1 cellular context compared by ENCODE assay signal in the genomic region with DNA sequence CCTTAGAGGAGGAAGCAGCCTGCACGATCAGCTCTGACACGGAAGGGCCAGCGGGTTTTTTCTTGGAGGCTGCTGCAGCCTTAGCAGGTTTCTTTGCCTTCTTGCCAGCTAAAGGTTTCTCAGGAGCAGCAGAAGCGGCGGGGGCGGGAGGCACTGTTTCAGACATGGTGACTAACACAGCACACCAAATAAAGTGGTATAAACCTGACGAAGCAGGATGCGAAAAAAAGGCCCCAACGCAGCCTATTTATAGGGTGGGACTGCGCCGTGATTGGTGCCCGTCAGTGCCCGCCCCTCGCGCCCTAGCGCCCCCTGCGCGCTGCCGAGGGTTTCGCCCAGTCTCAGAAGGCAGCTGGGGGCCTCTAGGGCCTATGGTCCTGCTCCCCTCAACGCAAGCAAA.
A peak's percentile ranks its signal among the peaks of the same experiment; 100 is the strongest.
TF ChIP-seq lines count a peak whose summit lies in the region.

No MANE protein-coding gene starts in this region.

TF ChIP-seq in GM12878, 131 proteins besides CTCF, POLR2A, EP300 and RAD21 (continued from another document):
- TF ChIP-seq, protein P1, sequence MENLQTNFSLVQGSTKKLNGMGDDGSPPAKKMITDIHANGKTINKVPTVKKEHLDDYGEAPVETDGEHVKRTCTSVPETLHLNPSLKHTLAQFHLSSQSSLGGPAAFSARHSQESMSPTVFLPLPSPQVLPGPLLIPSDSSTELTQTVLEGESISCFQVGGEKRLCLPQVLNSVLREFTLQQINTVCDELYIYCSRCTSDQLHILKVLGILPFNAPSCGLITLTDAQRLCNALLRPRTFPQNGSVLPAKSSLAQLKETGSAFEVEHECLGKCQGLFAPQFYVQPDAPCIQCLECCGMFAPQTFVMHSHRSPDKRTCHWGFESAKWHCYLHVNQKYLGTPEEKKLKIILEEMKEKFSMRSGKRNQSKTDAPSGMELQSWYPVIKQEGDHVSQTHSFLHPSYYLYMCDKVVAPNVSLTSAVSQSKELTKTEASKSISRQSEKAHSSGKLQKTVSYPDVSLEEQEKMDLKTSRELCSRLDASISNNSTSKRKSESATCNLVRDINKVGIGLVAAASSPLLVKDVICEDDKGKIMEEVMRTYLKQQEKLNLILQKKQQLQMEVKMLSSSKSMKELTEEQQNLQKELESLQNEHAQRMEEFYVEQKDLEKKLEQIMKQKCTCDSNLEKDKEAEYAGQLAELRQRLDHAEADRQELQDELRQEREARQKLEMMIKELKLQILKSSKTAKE (IDR thresholded peaks at IDR 0.05; ENCODE audit: low read depth, poor library complexity, severe bottlenecking): no peak
- TF ChIP-seq FOXM1 (IDR thresholded peaks at IDR 0.05; ENCODE audit: low read depth, low read length) (no peak), KAT2A (conservative IDR thresholded peaks at IDR 0.05; ENCODE audit: control insufficient read depth, low read depth, low read length) (no peak), NR2F1 (conservative IDR thresholded peaks at IDR 0.05) (no peak), ZNF384 (IDR thresholded peaks at IDR 0.05; ENCODE audit: borderline replicate concordance, low read depth, low read length) (no peak), CBFB (IDR thresholded peaks at IDR 0.05; ENCODE audit: low read depth) (0 out of 2 replicates have a peak, but pooled peaks have one; percentile 42), CBX5 (IDR thresholded peaks at IDR 0.05; ENCODE audit: low read depth) (peak; percentile 56; the same call in 1 of the 2 replicates)
- TF ChIP-seq, protein P2, sequence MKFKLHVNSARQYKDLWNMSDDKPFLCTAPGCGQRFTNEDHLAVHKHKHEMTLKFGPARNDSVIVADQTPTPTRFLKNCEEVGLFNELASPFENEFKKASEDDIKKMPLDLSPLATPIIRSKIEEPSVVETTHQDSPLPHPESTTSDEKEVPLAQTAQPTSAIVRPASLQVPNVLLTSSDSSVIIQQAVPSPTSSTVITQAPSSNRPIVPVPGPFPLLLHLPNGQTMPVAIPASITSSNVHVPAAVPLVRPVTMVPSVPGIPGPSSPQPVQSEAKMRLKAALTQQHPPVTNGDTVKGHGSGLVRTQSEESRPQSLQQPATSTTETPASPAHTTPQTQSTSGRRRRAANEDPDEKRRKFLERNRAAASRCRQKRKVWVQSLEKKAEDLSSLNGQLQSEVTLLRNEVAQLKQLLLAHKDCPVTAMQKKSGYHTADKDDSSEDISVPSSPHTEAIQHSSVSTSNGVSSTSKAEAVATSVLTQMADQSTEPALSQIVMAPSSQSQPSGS (IDR thresholded peaks at IDR 0.05; ENCODE audit: low read length): no peak
TF ChIP-seq in GM12878: peak in this region for 3.
